Comparison of ENCODE assay signal across 13 cellular contexts in the genomic region with DNA sequence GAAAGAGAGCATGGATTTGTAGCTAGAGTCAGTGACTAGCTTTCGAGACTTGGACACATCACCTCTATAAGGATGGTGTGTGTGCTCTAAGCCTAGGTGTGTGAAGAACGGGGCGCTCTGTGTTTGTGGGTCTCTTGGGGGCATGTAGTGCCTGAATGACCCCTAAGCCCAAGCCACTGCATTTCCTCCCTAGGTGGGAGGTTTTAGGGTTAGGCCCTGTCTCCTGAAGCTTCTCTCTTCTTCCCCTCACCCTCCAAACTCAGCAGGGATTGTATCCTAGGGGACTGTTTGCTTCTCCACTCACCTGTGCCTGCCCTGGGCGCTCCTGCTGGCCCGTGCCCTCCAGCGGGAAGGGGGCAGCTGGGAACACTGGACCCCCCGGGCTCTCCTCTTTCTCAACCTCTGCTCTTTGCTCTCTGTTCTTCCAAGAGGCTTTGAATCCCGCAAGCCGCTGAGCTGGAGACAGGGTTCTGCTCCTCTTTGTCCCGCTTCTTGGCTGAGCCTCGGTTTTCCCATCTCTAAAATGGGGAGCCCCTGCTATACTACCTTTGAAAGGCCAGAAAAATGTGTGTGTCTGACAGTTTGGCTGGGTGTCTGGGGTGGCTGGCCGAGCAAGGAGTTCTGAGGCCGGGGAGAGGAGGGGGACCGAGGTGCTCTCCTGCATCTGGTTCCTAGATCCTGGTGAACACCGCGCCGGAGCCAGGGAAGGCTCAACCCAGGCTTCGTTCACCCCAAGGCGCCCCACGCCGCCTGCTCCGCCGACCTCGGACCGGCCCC. TPM values are rescaled to one million over a fixed set of nuclear protein-coding genes. Genes with fewer than 3 reads are reported as not detected.
DNase-seq lines count a peak whose midpoint lies in the region; ATAC-seq, FAIRE-seq and TF ChIP-seq lines count a peak whose summit lies in the region.
"Had no signal": no experiment of that assay in that cellular context is flagged by ENCODE, and none has a peak within 500 bp of the region (broad histone marks: within the 10 kb centered on the region; RNA-seq: fewer than 3 reads in every experiment).

No MANE protein-coding gene starts in this region.

- TF ChIP-seq POLR2A in H54 (IDR thresholded peaks at IDR 0.05; ENCODE audit: low read depth, low read length): no peak

- peak overlapping the region; percentile 57 for H3K4me3 Mint-ChIP-seq in activated naive CD8-positive, alpha-beta T cell
- H3K4me3 Mint-ChIP-seq in activated naive CD8-positive, alpha-beta T cell treated with anti-CD3 and anti-CD28 coated beads for 36 hours: no peak overlapping the region
- H3K4me3 Mint-ChIP-seq in naive thymus-derived CD8-positive, alpha-beta T cell: peak overlapping the region; percentile 28 to 74 (median 55)
- H3K4me3 Mint-ChIP-seq: activated CD4-positive, alpha-beta T cell treated with anti-CD3 and anti-CD28 coated beads, Interleukin-2, amount 10 ng/mL, durations not matched to agents 7 days and 5 days had no signal

- H3K36me3 Mint-ChIP-seq in activated naive CD8-positive, alpha-beta T cell: no peaks in the 10 kb centered on the region
- no peaks in the 10 kb centered on the region for H3K36me3 Mint-ChIP-seq in activated naive CD8-positive, alpha-beta T cell treated with anti-CD3 and anti-CD28 coated beads for 36 hours
- H3K36me3 Mint-ChIP-seq in naive thymus-derived CD8-positive, alpha-beta T cell: peaks cover 0 to 2% (median 0%) of the 10 kb centered on the region in 3 donors

- H3K27ac ChIP-seq in urinary bladder (ENCODE audit: low read depth): peak overlapping the region; percentile 91

- WGBS in urinary bladder: 47% methylated on average over 25 of the region's 25 CpGs

- POLR2A ChIA-PET in naive thymus-derived CD8-positive, alpha-beta T cell (lab: Charles Lee): interaction anchor here (0.7 to 5.3 kb wide), 7 partner anchors 8 to 21 kb away, joined by 3 to 46 read pairs (median 7); no protein-coding TSS in a partner anchor

- H3K27me3 Mint-ChIP-seq in activated naive CD8-positive, alpha-beta T cell: peaks cover 5% of the 10 kb centered on the region
- peaks cover 18% of the 10 kb centered on the region for H3K27me3 Mint-ChIP-seq in activated naive CD8-positive, alpha-beta T cell treated with anti-CD3 and anti-CD28 coated beads for 36 hours
- peaks cover 0 to 17% (median 5%) of the 10 kb centered on the region in 5 donors for H3K27me3 Mint-ChIP-seq in naive thymus-derived CD8-positive, alpha-beta T cell

- H3K4me1 Mint-ChIP-seq in activated naive CD8-positive, alpha-beta T cell (ENCODE audit: low read depth): peaks cover 13% of the 10 kb centered on the region
- H3K4me1 Mint-ChIP-seq in activated naive CD8-positive, alpha-beta T cell treated with anti-CD3 and anti-CD28 coated beads for 36 hours: peaks cover 5% of the 10 kb centered on the region
- peaks cover 12 to 46% (median 36%) of the 10 kb centered on the region in 4 donors for H3K4me1 Mint-ChIP-seq in naive thymus-derived CD8-positive, alpha-beta T cell

- H3K9me3 Mint-ChIP-seq in activated naive CD8-positive, alpha-beta T cell (ENCODE audit: low read depth): no peaks in the 10 kb centered on the region
- no peaks in the 10 kb centered on the region for H3K9me3 Mint-ChIP-seq in activated naive CD8-positive, alpha-beta T cell treated with anti-CD3 and anti-CD28 coated beads for 36 hours
- no peaks in the 10 kb centered on the region for H3K9me3 Mint-ChIP-seq in naive thymus-derived CD8-positive, alpha-beta T cell
- H3K9me3 Mint-ChIP-seq: activated CD4-positive, alpha-beta T cell treated with anti-CD3 and anti-CD28 coated beads, Interleukin-2, amount 10 ng/mL, durations not matched to agents 7 days and 5 days; stimulated activated naive CD8-positive, alpha-beta T cell treated with anti-CD3 and anti-CD28 coated beads, Interleukin-15, amount 100 ng/mL, for 72 hours had no signal

- FAIRE-seq in H54 (lab: Jason Lieb, UNC): no peak
- FAIRE-seq: A204.1, small intestine had no signal

- no peaks in the 10 kb centered on the region for H3K4me1 ChIP-seq in urinary bladder (ENCODE audit: insufficient read depth)

- no peaks in the 10 kb centered on the region for H3K36me3 ChIP-seq in urinary bladder (ENCODE audit: insufficient read depth)

- TF ChIP-seq CTCF in fibroblast of villous mesenchyme (IDR thresholded peaks at IDR 0.05; ENCODE audit: insufficient read depth, low read depth, low read length): no peak

- DNase-seq in activated naive CD8-positive, alpha-beta T cell treated with anti-CD3 and anti-CD28 coated beads for 36 hours: no peak
- DNase-seq in fibroblast of villous mesenchyme (ENCODE audit: low read depth) (no peak), H54 (ENCODE audit: insufficient read length, low spot score) (no peak), NAMALWA (ENCODE audit: low spot score) (no peak)
- DNase-seq in naive thymus-derived CD8-positive, alpha-beta T cell: peak in 1 of 10 donors; percentile 32
- DNase-seq: activated CD4-positive, alpha-beta T cell treated with anti-CD3 and anti-CD28 coated beads, Interleukin-2, amount 10 ng/mL, durations not matched to agents 7 days and 5 days; NCI-H1436; small intestine; stimulated activated naive CD8-positive, alpha-beta T cell treated with anti-CD3 and anti-CD28 coated beads, Interleukin-15, amount 100 ng/mL, for 72 hours had no signal

- H3K27ac Mint-ChIP-seq in activated naive CD8-positive, alpha-beta T cell: no peak overlapping the region
- no peak overlapping the region for H3K27ac Mint-ChIP-seq in activated naive CD8-positive, alpha-beta T cell treated with anti-CD3 and anti-CD28 coated beads for 36 hours
- H3K27ac Mint-ChIP-seq in naive thymus-derived CD8-positive, alpha-beta T cell: peak overlapping the region in 3 of 10 donors; percentile 53 to 70 (median 67)
- H3K27ac Mint-ChIP-seq: activated CD4-positive, alpha-beta T cell treated with anti-CD3 and anti-CD28 coated beads, Interleukin-2, amount 10 ng/mL, durations not matched to agents 7 days and 5 days; stimulated activated naive CD8-positive, alpha-beta T cell treated with anti-CD3 and anti-CD28 coated beads, Interleukin-15, amount 100 ng/mL, for 72 hours had no signal

- H3K4me3 ChIP-seq in fibroblast of villous mesenchyme (ENCODE audit: low read depth, low read length) (peak overlapping the region; percentile 72), urinary bladder (ENCODE audit: low read depth, low read length) (peak overlapping the region; percentile 66)

- ATAC-seq in naive thymus-derived CD8-positive, alpha-beta T cell: no peak
- no peak for ATAC-seq in GM21390 (IDR thresholded peaks at IDR 0.05; ENCODE audit: unreplicated experiment)

RNA-seq across cellular contexts. Expression of gene CYGB, which starts 0.8 kb away (rescaled TPM):
- under 1 TPM; 0.33 to 0.62 TPM for total RNA-seq in activated naive CD8-positive, alpha-beta T cell treated with anti-CD3 and anti-CD28 coated beads for 36 hours
- total RNA-seq in fibroblast of villous mesenchyme (11.7 and 14.2 TPM in 2 replicates), urinary bladder (14.4 TPM)
- total RNA-seq in naive thymus-derived CD8-positive, alpha-beta T cell: 1 to 10 TPM in 1 of 2 experiments, under 1 TPM in 1; 0.52 to 2.1 TPM
- polyA plus RNA-seq in naive thymus-derived CD8-positive, alpha-beta T cell: 1 to 10 TPM in 1 of 3 donors, under 1 TPM in 2; 0.40 to 1.0 (median 0.53) TPM
- polyA plus RNA-seq in urinary bladder: 68.7 TPM
- total RNA-seq: activated CD4-positive, alpha-beta T cell treated with anti-CD3 and anti-CD28 coated beads, Interleukin-2, amount 10 ng/mL, durations not matched to agents 7 days and 5 days had no signal

RNA-seq across cellular contexts. Expression of gene PRCD, which starts 3.1 kb away (rescaled TPM):
- total RNA-seq in activated naive CD8-positive, alpha-beta T cell treated with anti-CD3 and anti-CD28 coated beads for 36 hours: under 1 TPM; 0.36 to 0.66 TPM
- total RNA-seq in fibroblast of villous mesenchyme (1.6 and 2.2 TPM in 2 replicates), urinary bladder (7.1 TPM)
- total RNA-seq in naive thymus-derived CD8-positive, alpha-beta T cell: 1 to 10 TPM; 4.0 to 5.3 TPM
- polyA plus RNA-seq in naive thymus-derived CD8-positive, alpha-beta T cell: 10 to 100 TPM in 1 of 3 donors, 1 to 10 TPM in 2; 5.0 to 11.4 (median 7.1) TPM
- 10.6 TPM for polyA plus RNA-seq in urinary bladder
- total RNA-seq: activated CD4-positive, alpha-beta T cell treated with anti-CD3 and anti-CD28 coated beads, Interleukin-2, amount 10 ng/mL, durations not matched to agents 7 days and 5 days had no signal

RNA-seq across cellular contexts. Expression of gene RHBDF2, which starts 35.5 kb away (rescaled TPM):
- total RNA-seq in activated naive CD8-positive, alpha-beta T cell treated with anti-CD3 and anti-CD28 coated beads for 36 hours: 10 to 100 TPM; 20.7 to 22.2 TPM
- total RNA-seq in fibroblast of villous mesenchyme (13.4 and 14.2 TPM in 2 replicates), urinary bladder (4.2 TPM)
- total RNA-seq in naive thymus-derived CD8-positive, alpha-beta T cell: 10 to 100 TPM; 59.4 to 62.4 TPM
- 10 to 100 TPM in 1 of 3 donors, 1 to 10 TPM in 2; 4.8 to 10.2 (median 6.2) TPM for polyA plus RNA-seq in naive thymus-derived CD8-positive, alpha-beta T cell
- 17.2 TPM for polyA plus RNA-seq in urinary bladder

RNA-seq across cellular contexts. Expression of gene ST6GALNAC2, which starts 49.0 kb away (rescaled TPM):
- total RNA-seq in activated naive CD8-positive, alpha-beta T cell treated with anti-CD3 and anti-CD28 coated beads for 36 hours: not detected
- 0.86 and 1.9 TPM in 2 replicates for total RNA-seq in fibroblast of villous mesenchyme
- total RNA-seq in naive thymus-derived CD8-positive, alpha-beta T cell: under 1 TPM in 1 of 2 experiments, not detected in 1; 0.44 TPM
- 1 to 10 TPM in 1 of 3 donors, not detected in 2; 1.1 TPM for polyA plus RNA-seq in naive thymus-derived CD8-positive, alpha-beta T cell
- 10.3 TPM for total RNA-seq in urinary bladder
- polyA plus RNA-seq in urinary bladder: 7.6 TPM
- total RNA-seq: activated CD4-positive, alpha-beta T cell treated with anti-CD3 and anti-CD28 coated beads, Interleukin-2, amount 10 ng/mL, durations not matched to agents 7 days and 5 days had no signal
